ENCODE assay signal across 15 cellular contexts in the genomic region with DNA sequence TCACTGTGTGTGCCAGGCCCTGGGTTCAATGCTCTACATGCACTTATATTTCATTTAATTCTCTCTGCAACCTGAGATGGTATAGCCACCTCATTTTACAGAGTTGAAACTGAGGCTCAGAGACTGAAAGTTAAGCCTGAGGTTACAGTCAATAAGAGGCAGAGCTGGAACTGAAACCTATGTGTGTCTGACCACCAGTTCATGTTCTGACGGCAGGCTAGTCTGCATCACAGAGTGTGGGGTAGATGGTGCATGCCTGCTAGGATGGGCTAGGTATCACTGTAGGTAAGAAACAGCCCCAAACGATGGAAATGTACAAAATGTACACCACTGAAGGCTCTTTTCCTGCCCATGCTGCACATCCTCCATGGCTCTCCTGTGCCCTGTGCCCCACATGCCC. TPM values are rescaled to one million over a fixed set of nuclear protein-coding genes. Genes with fewer than 3 reads are reported as not detected.
"Had no signal": no experiment of that assay in that cellular context is flagged by ENCODE, and none has a peak within 500 bp of the region (broad histone marks: within the 10 kb centered on the region; RNA-seq: fewer than 3 reads in every experiment).

No MANE protein-coding gene starts in this region.

RNA-seq across cellular contexts. Expression of a gene that starts 2.1 kb away (rescaled TPM):
- total RNA-seq: left ventricle myocardium superior, myocyte, omental fat pad, pulmonary artery endothelial cell, right atrium auricular region, skeletal muscle tissue, smooth muscle cell, subcutaneous adipose tissue, thoracic aorta had no signal
- polyA plus RNA-seq: naive thymus-derived CD4-positive, alpha-beta T cell; neural cell; ovary had no signal

RNA-seq across cellular contexts. Expression of a gene that starts 30.1 kb away (rescaled TPM):
- total RNA-seq: smooth muscle cell had no signal
- polyA plus RNA-seq: neural cell had no signal

RNA-seq across cellular contexts. Expression of a gene that starts 43.1 kb away (rescaled TPM):
- total RNA-seq: lung microvascular endothelial cell, myocyte, smooth muscle cell, suprapubic skin, thoracic aorta had no signal
- polyA plus RNA-seq: keratinocyte, neural cell, smooth muscle cell had no signal
